In genomic region chr2:131516621-131517020, GRCh38 we compare ENCODE assay signal across 9 cellular contexts. TPM values are rescaled to one million over a fixed set of nuclear protein-coding genes. Genes with fewer than 3 reads are reported as not detected.
DNase-seq lines count a peak whose midpoint lies in the region; ATAC-seq and TF ChIP-seq lines count a peak whose summit lies in the region.
"Not testable (repeated sequence)": the region's sequence is repeated elsewhere in the genome, so short reads cannot be mapped to it uniquely, and the experiment has no call there.
"Had no signal": no experiment of that assay in that cellular context is flagged by ENCODE, and none has a peak within 500 bp of the region (broad histone marks: within the 10 kb centered on the region; RNA-seq: fewer than 3 reads in every experiment).

No MANE protein-coding gene starts in this region.

- TF ChIP-seq CTCF in WTC11 (IDR thresholded peaks at IDR 0.05); endothelial cell (IDR thresholded peaks at IDR 0.05; ENCODE audit: unreplicated experiment): not testable (repeated sequence)
- peak; percentile 9 for TF ChIP-seq CTCF in nephron progenitor cell (IDR thresholded peaks at IDR 0.05)

- WGBS in right cardiac atrium: 60% methylated on average over 11 of the region's 11 CpGs

- H3K27me3 ChIP-seq in right cardiac atrium (ENCODE audit: control insufficient read depth, insufficient read depth): not testable (repeated sequence)

- intact Hi-C loops in right cardiac atrium (cut with DNase I): loop anchor here in 1 of 4 donors (5.0 kb wide), 1 partner anchor 104 kb away; no protein-coding TSS in a partner anchor

- H3K9me3 ChIP-seq in right cardiac atrium (ENCODE audit: control insufficient read depth, low read length): not testable (repeated sequence)

- DNase-seq in ELF-1 (ENCODE audit: low read depth, low spot score): peak; percentile 48
- peak; percentile 15 for DNase-seq in HT1080 (ENCODE audit: low read depth)
- DNase-seq in NCI-H2196 (lab: John Stamatoyannopoulos, UW; ENCODE audit: unreplicated experiment): peak; percentile 82
- DNase-seq in WTC11 (ENCODE audit: low spot score): peak; percentile 65
- DNase-seq in endothelial cell (ENCODE audit: low spot score): peak; percentile 33
- DNase-seq in right cardiac atrium: peak in 2 of 3 donors; percentile 70 to 72
- DNase-seq in nephron progenitor cell: not testable (repeated sequence)

- H3K9me3 Mint-ChIP-seq in WTC11; endothelial cell (ENCODE audit: unreplicated experiment); nephron progenitor cell: not testable (repeated sequence)

- H3K4me3 Mint-ChIP-seq in WTC11; endothelial cell (ENCODE audit: unreplicated experiment); nephron progenitor cell: not testable (repeated sequence)

- POLR2A ChIA-PET in WTC11 (lab: Charles Lee): not testable (repeated sequence)

- H3K4me1 Mint-ChIP-seq in WTC11; endothelial cell (ENCODE audit: unreplicated experiment); nephron progenitor cell: not testable (repeated sequence)

- H3K4me1 ChIP-seq in right cardiac atrium (ENCODE audit: control insufficient read depth, insufficient read depth, low read length): not testable (repeated sequence)

- H3K36me3 Mint-ChIP-seq in WTC11: peaks cover 19% of the 10 kb centered on the region
- not testable (repeated sequence) for H3K36me3 Mint-ChIP-seq in endothelial cell (ENCODE audit: low read depth, unreplicated experiment); nephron progenitor cell (ENCODE audit: low read depth)

- peak; percentile 82 for ATAC-seq in WTC11
- ATAC-seq in right cardiac atrium: peak; percentile 12 to 26

- not testable (repeated sequence) for H3K27me3 Mint-ChIP-seq in WTC11 (ENCODE audit: low read depth); endothelial cell (ENCODE audit: unreplicated experiment); nephron progenitor cell (ENCODE audit: low read depth, poor library complexity)

- not testable (repeated sequence) for H3K27ac Mint-ChIP-seq in WTC11; endothelial cell (ENCODE audit: unreplicated experiment); nephron progenitor cell

- H3K4me3 ChIP-seq in right cardiac atrium (ENCODE audit: low read length): not testable (repeated sequence)

- CTCF ChIA-PET in WTC11 (lab: Charles Lee): interaction anchor here (1.1 kb wide), 1 partner anchor 103 kb away, joined by 3 read pairs; no protein-coding TSS in a partner anchor

- not testable (repeated sequence) for H3K27ac ChIP-seq in right cardiac atrium (ENCODE audit: low read length)

RNA-seq across cellular contexts. Expression of gene CCDC74A, which starts 11.1 kb away (rescaled TPM):
- total RNA-seq in HT1080 (2014; rRNA removed; shearing (Covaris generic)): 0.27 TPM in 1 of 2 replicates, not detected in the other
- 2.4 and 2.9 TPM in 2 replicates for polyA plus RNA-seq in HT1080 (2015; cell fraction: cytosol; rRNA removed)
- 3.6 and 4.8 TPM in 2 replicates for polyA plus RNA-seq in HT1080 (2015; cell fraction: nucleus; rRNA removed)
- total RNA-seq in WTC11 (2021) (11.7 to 16.7 TPM (median 12.6 TPM) in 3 replicates), endothelial cell (ENCODE audit: unreplicated experiment) (16.0 TPM), right cardiac atrium (1 to 10 TPM; 1.0 to 2.2 (median 1.3) TPM)
- 1.5 TPM for polyA plus RNA-seq in right cardiac atrium

RNA-seq across cellular contexts. Expression of gene MZT2A, which starts 24.4 kb away (rescaled TPM):
- total RNA-seq in HT1080 (2014; rRNA removed; shearing (Covaris generic)): 135 and 175 TPM in 2 replicates
- polyA plus RNA-seq in HT1080 (2015; cell fraction: cytosol; rRNA removed): 86.7 and 108 TPM in 2 replicates
- polyA plus RNA-seq in HT1080 (2015; cell fraction: nucleus; rRNA removed): 27.1 and 28.0 TPM in 2 replicates
- total RNA-seq in WTC11 (2021) (162 to 179 TPM (median 167 TPM) in 3 replicates), endothelial cell (ENCODE audit: unreplicated experiment) (148 TPM), right cardiac atrium (100 to 1,000 TPM in 1 of 4 donors, 10 to 100 TPM in 3; 46.8 to 114 (median 80.4) TPM)
- 144 TPM for polyA plus RNA-seq in right cardiac atrium

RNA-seq across cellular contexts. Expression of gene TUBA3D, which starts 40.7 kb away (rescaled TPM):
- 2.9 and 3.0 TPM in 2 replicates for total RNA-seq in HT1080 (2014; rRNA removed; shearing (Covaris generic))
- 2.1 and 4.9 TPM in 2 replicates for polyA plus RNA-seq in HT1080 (2015; cell fraction: cytosol; rRNA removed)
- 0.87 and 2.2 TPM in 2 replicates for polyA plus RNA-seq in HT1080 (2015; cell fraction: nucleus; rRNA removed)
- total RNA-seq in WTC11 (2021): 0.25 to 0.28 TPM in 2 of 3 replicates, not detected in the other
- total RNA-seq in endothelial cell (ENCODE audit: unreplicated experiment): not detected
- total RNA-seq in right cardiac atrium: 10 to 100 TPM in 2 of 4 donors, 1 to 10 TPM in 2; 2.3 to 14.8 (median 9.3) TPM
- polyA plus RNA-seq in right cardiac atrium: 28.0 TPM
- total RNA-seq: aorta, stomach had no signal
